Comparison of ENCODE assay signal across 8 cellular contexts in genomic region chr13:113493315-113493951, GRCh38. TPM values are rescaled to one million over a fixed set of nuclear protein-coding genes. Genes with fewer than 3 reads are reported as not detected.
DNase-seq lines count a peak whose midpoint lies in the region; ATAC-seq and TF ChIP-seq lines count a peak whose summit lies in the region.

No MANE protein-coding gene starts in this region.

- peaks cover 42% of the 10 kb centered on the region for H3K4me1 Mint-ChIP-seq in activated CD4-positive, alpha-beta T cell treated with anti-CD3 and anti-CD28 coated beads, Interleukin-2, amount 10 ng/mL, durations not matched to agents 24 days and 14 days

- peaks cover 0 to 17% of the 10 kb centered on the region in 2 donors for H3K36me3 ChIP-seq in esophagus (ENCODE audit: control insufficient read depth in 2 of 2, insufficient read depth in 2 of 2, low read length in 1 of 2)

- WGBS in esophagus, 2 donors, result 20 to 26% methylated on average over 5 of the region's 5 CpGs

- no peak for TF ChIP-seq CTCF in HL-60 (IDR thresholded peaks at IDR 0.05; ENCODE audit: insufficient read depth, low read length)

- H3K27me3 ChIP-seq in HL-60 (ENCODE audit: insufficient read depth, poor library complexity, severe bottlenecking) (no peaks in the 10 kb centered on the region), esophagus (ENCODE audit: control insufficient read depth in 1 of 2, insufficient read depth in 2 of 2, low read length in 2 of 2) (no peaks in the 10 kb centered on the region)

- no peaks in the 10 kb centered on the region for H3K9me3 Mint-ChIP-seq in activated CD4-positive, alpha-beta T cell treated with anti-CD3 and anti-CD28 coated beads, Interleukin-2, amount 10 ng/mL, durations not matched to agents 24 days and 14 days

- H3K27ac Mint-ChIP-seq in activated CD4-positive, alpha-beta T cell treated with anti-CD3 and anti-CD28 coated beads, Interleukin-2, amount 10 ng/mL, durations not matched to agents 24 days and 14 days, result peak overlapping the region; percentile 84

- H3K4me1 ChIP-seq in esophagus (ENCODE audit: control insufficient read depth in 2 of 2, insufficient read depth in 2 of 2, low read length in 1 of 2), result peaks cover 4 to 21% of the 10 kb centered on the region in 2 donors

- DNase-seq in activated CD4-positive, alpha-beta T cell treated with anti-CD3 and anti-CD28 coated beads, Interleukin-2, amount 10 ng/mL, durations not matched to agents 24 days and 14 days, result no peak
- DNase-seq in activated CD4-positive, alpha-beta T cell treated with anti-CD3 and anti-CD28 coated beads, Interleukin-2, amount 50 U/mL, for 48 hours, result no peak
- peak; percentile 46 to 76 for DNase-seq in HL-60 (ENCODE audit: low read depth in 1 of 2, low spot score in 1 of 2)
- DNase-seq in pulmonary artery endothelial cell (ENCODE audit: low read depth, low spot score), result peak; percentile 87

- H3K9me3 ChIP-seq in esophagus (ENCODE audit: control insufficient read depth in 2 of 2, insufficient read depth in 1 of 2, low read depth in 1 of 2, low read length in 1 of 2), result no peaks in the 10 kb centered on the region

- intact Hi-C loops in activated CD4-positive, alpha-beta T cell treated with anti-CD3 and anti-CD28 coated beads, Interleukin-2, amount 10 ng/mL, durations not matched to agents 24 days and 14 days (cut with micrococcal nuclease), result loop anchor here (5.0 kb wide), 1 partner anchor 286 kb away; the partner anchor contains the start of genes CUL4A and PCID2

- peak overlapping the region; percentile 25 for H3K27ac ChIP-seq in HL-60 (replicated peaks)
- peak overlapping the region; percentile 48 to 72 for H3K27ac ChIP-seq in esophagus (ENCODE audit: low read depth in 2 of 2, low read length in 1 of 2)

- H3K4me3 Mint-ChIP-seq in activated CD4-positive, alpha-beta T cell treated with anti-CD3 and anti-CD28 coated beads, Interleukin-2, amount 10 ng/mL, durations not matched to agents 24 days and 14 days, result peak overlapping the region; percentile 47

- H3K27me3 Mint-ChIP-seq in activated CD4-positive, alpha-beta T cell treated with anti-CD3 and anti-CD28 coated beads, Interleukin-2, amount 10 ng/mL, durations not matched to agents 24 days and 14 days, result no peaks in the 10 kb centered on the region

- H3K36me3 Mint-ChIP-seq in activated CD4-positive, alpha-beta T cell treated with anti-CD3 and anti-CD28 coated beads, Interleukin-2, amount 10 ng/mL, durations not matched to agents 24 days and 14 days (ENCODE audit: low read depth), result peaks cover 26% of the 10 kb centered on the region

- ATAC-seq in SK-N-SH treated with all-trans-retinoic acid at 6 μM for 48 hours (peak; percentile 13), GM21737 (IDR thresholded peaks at IDR 0.05; ENCODE audit: unreplicated experiment) (no peak), HG02840 (IDR thresholded peaks at IDR 0.05; ENCODE audit: low FRiP score, unreplicated experiment) (no peak)

- no peak overlapping the region; the same call in 1 of the 2 replicates for H3K4me3 ChIP-seq in HL-60 (replicated peaks; ENCODE audit: insufficient read depth, low read length)
- H3K4me3 ChIP-seq in esophagus (ENCODE audit: low read depth in 1 of 2, low read length in 2 of 2), result no peak overlapping the region

TF ChIP-seq in SK-N-SH treated with all-trans-retinoic acid at 6 μM for 48 hours, 23 proteins besides CTCF, POLR2A, EP300 and RAD21:
- TF ChIP-seq CSDC2 (CRISPR knock-in tag; IDR thresholded peaks at IDR 0.05) (no peak), PATZ1 (CRISPR knock-in tag; IDR thresholded peaks at IDR 0.05; ENCODE audit: borderline replicate concordance) (no peak), ISL1 (CRISPR knock-in tag; IDR thresholded peaks at IDR 0.05) (0 out of 2 replicates have a peak, but pooled peaks have one; percentile 40), TOX (CRISPR knock-in tag; IDR thresholded peaks at IDR 0.05; ENCODE audit: borderline replicate concordance) (no peak), ARNTL (CRISPR knock-in tag; IDR thresholded peaks at IDR 0.05; ENCODE audit: borderline replicate concordance, low read depth) (no peak), ZNF8 (CRISPR knock-in tag; IDR thresholded peaks at IDR 0.05) (no peak), GLIS3 (CRISPR knock-in tag; IDR thresholded peaks at IDR 0.05) (no peak), ZFP3 (CRISPR knock-in tag; IDR thresholded peaks at IDR 0.05) (no peak), POU6F1 (CRISPR knock-in tag; IDR thresholded peaks at IDR 0.05; ENCODE audit: borderline replicate concordance, low read depth) (no peak), ZNF70 (CRISPR knock-in tag; IDR thresholded peaks at IDR 0.05) (no peak), ZFP30 (CRISPR knock-in tag; IDR thresholded peaks at IDR 0.05) (no peak), SNAI2 (CRISPR knock-in tag; IDR thresholded peaks at IDR 0.05) (no peak), ZC3H10 (CRISPR knock-in tag; IDR thresholded peaks at IDR 0.05) (peak; percentile 40; the same call in 1 of the 2 replicates)

RNA-seq across cellular contexts. Expression of gene DCUN1D2, which starts 2.9 kb away (rescaled TPM):
- 21.4 and 29.9 TPM in 2 replicates for total RNA-seq in activated CD4-positive, alpha-beta T cell treated with anti-CD3 and anti-CD28 coated beads, Interleukin-2, amount 10 ng/mL, durations not matched to agents 24 days and 14 days
- 1 to 10 TPM; 6.9 to 8.9 TPM for polyA plus RNA-seq in esophagus
- 7.7 and 8.2 TPM in 2 replicates for total RNA-seq in pulmonary artery endothelial cell

RNA-seq across cellular contexts. Expression of gene ADPRHL1, which starts 40.1 kb away (rescaled TPM):
- 0.62 and 0.86 TPM in 2 replicates for total RNA-seq in activated CD4-positive, alpha-beta T cell treated with anti-CD3 and anti-CD28 coated beads, Interleukin-2, amount 10 ng/mL, durations not matched to agents 24 days and 14 days
- under 1 TPM; 0.51 to 0.89 TPM for polyA plus RNA-seq in esophagus
- total RNA-seq in pulmonary artery endothelial cell, result 0.20 and 0.32 TPM in 2 replicates

Comparison
In these comparisons a context has a peak if more than half of its experiments do, and no peak if none do; other contexts are left out.
1. DNase-seq: peak in HL-60 (2 of 2) and pulmonary artery endothelial cell (single experiment); none in activated CD4-positive, alpha-beta T cell treated with anti-CD3 and anti-CD28 coated beads, Interleukin-2, amount 10 ng/mL, durations not matched to agents 24 days and 14 days (single experiment) and activated CD4-positive, alpha-beta T cell treated with anti-CD3 and anti-CD28 coated beads, Interleukin-2, amount 50 U/mL, for 48 hours (0 of 2).